In the genomic region with DNA sequence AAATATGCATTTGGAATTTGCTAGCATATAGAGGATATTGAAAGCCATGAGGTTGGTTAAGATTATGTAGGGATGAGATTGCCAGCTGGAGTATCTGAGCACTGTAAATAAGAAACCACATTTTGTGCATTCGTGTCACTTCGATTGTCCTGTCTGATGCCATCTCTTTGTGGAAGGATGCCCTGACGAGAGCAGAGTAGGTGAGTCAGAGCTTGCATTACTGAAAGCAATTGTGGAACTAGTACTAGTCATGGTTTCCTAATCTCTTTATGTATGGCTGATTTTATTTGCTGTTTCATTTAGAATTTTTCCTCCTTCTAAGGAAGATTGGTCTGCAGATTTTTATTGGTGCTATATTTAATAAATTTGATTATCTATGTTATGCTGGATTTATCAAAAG, we compare ENCODE assay signal across 19 cellular contexts. TPM values are rescaled to one million over a fixed set of nuclear protein-coding genes. Genes with fewer than 3 reads are reported as not detected.
DNase-seq lines count a peak whose midpoint lies in the region; ATAC-seq and TF ChIP-seq lines count a peak whose summit lies in the region.
"Had no signal": no experiment of that assay in that cellular context is flagged by ENCODE, and none has a peak within 500 bp of the region (broad histone marks: within the 10 kb centered on the region; RNA-seq: fewer than 3 reads in every experiment).

No MANE protein-coding gene starts in this region.

- H3K4me3 ChIP-seq in mammary epithelial cell (replicated peaks in 1 of 3; ENCODE audit: insufficient read depth in 1 of 3, low read depth in 2 of 3, low read length in 3 of 3) = no peak overlapping the region
- no peak overlapping the region for H3K4me3 ChIP-seq in breast epithelium
- H3K4me3 ChIP-seq in PC-3 (ENCODE audit: low read length) = no peak overlapping the region
- no peak overlapping the region for H3K4me3 ChIP-seq in epithelial cell of esophagus (ENCODE audit: low read length)
- H3K4me3 ChIP-seq: HAP-1, K562 had no signal

- CTCF ChIA-PET in mammary epithelial cell (lab: Charles Lee; ENCODE audit: low non-redundant PET) = no interaction called here
- CTCF ChIA-PET in PC-3 (lab: Charles Lee) = no interaction called here

- intact Hi-C loops in mammary epithelial cell (cut with micrococcal nuclease) (no loop called here), breast epithelium (cut with DNase I; ENCODE audit: low total_unique reads) (no loop called here), PC-3 (cut with micrococcal nuclease) (no loop called here)

- no peak overlapping the region for H3K27ac ChIP-seq in mammary epithelial cell (ENCODE audit: insufficient read depth, low read depth, low read length)
- H3K27ac ChIP-seq in breast epithelium = no peak overlapping the region
- peak overlapping the region; percentile 32 for H3K27ac ChIP-seq in PC-3 (ENCODE audit: low read length)

- TF ChIP-seq POLR2A in breast epithelium (IDR thresholded peaks at IDR 0.05) = no peak

- H3K4me1 ChIP-seq in mammary epithelial cell (ENCODE audit: insufficient read depth, low read length) (no peaks in the 10 kb centered on the region), breast epithelium (no peaks in the 10 kb centered on the region), PC-3 (ENCODE audit: insufficient read depth, low read length) (peaks cover 29% of the 10 kb centered on the region)
- H3K4me1 ChIP-seq: HAP-1 had no signal

- DNase-seq in mammary epithelial cell = peak; percentile 4
- DNase-seq in breast epithelium (ENCODE audit: low spot score in 2 of 2) = no peak
- peak; percentile 90 for DNase-seq in PC-3
- peak; percentile 54 for DNase-seq in epithelial cell of esophagus (ENCODE audit: low read depth)
- DNase-seq in MV-4-11 (lab: John Stamatoyannopoulos, UW) = no peak
- DNase-seq in NCI-H2227 treated with DMSO at 0.1 percent for 48 hours (lab: John Stamatoyannopoulos, UW) = no peak
- DNase-seq in A172 (ENCODE audit: low spot score) = no peak
- DNase-seq in COR-L47 (lab: John Stamatoyannopoulos, UW) = no peak
- DNase-seq: 8988T; CD4-positive, alpha-beta T cell; NCI-H1105; NCI-H187; NCI-H82; RPMI8226 had no signal

- peak; percentile 77 for ATAC-seq in PC-3
- ATAC-seq: K562 had no signal

- no peaks in the 10 kb centered on the region for H3F3A ChIP-seq in PC-3 (ENCODE audit: low read length, unreplicated experiment)

- H3K4me2 ChIP-seq in mammary epithelial cell (ENCODE audit: insufficient read depth, low read depth, low read length) = no peak overlapping the region
- peak overlapping the region; percentile 7 for H3K4me2 ChIP-seq in PC-3 (ENCODE audit: low read length)

- H4K20me1 ChIP-seq in mammary epithelial cell (ENCODE audit: insufficient read depth, low read length) = no peaks in the 10 kb centered on the region
- no peaks in the 10 kb centered on the region for H4K20me1 ChIP-seq in PC-3 (ENCODE audit: low read length)

- in situ Hi-C loops in mammary epithelial cell (cut with MboI; ENCODE audit: low sequenced_read_pairs in 2 of 2) = no loop called here

- no peaks in the 10 kb centered on the region for H3K9me3 ChIP-seq in mammary epithelial cell (replicated peaks; ENCODE audit: insufficient read depth, low read length)
- H3K9me3 ChIP-seq in breast epithelium = no peaks in the 10 kb centered on the region
- H3K9me3 ChIP-seq in PC-3 (ENCODE audit: low read length) = no peaks in the 10 kb centered on the region
- H3K9me3 ChIP-seq: HAP-1 had no signal

- dilution Hi-C loops in mammary epithelial cell (cut with HindIII; ENCODE audit: low sequenced_read_pairs) = no loop called here

- 54% methylated on average over 3 of the region's 3 CpGs for WGBS in mammary epithelial cell (ENCODE audit: low coverage, missing lambda C conversion rate)

- POLR2A ChIA-PET in PC-3 (lab: Charles Lee; ENCODE audit: unreplicated experiment) = no interaction called here

- BruUV-seq in mammary epithelial cell (replicated peaks; lab: Mats Ljungman, UMichigan) (no TSS peak), PC-3 (replicated peaks; lab: Mats Ljungman, UMichigan) (no TSS peak)

- H3K79me2 ChIP-seq in mammary epithelial cell (ENCODE audit: insufficient read depth, low read length) (no peaks in the 10 kb centered on the region), PC-3 (ENCODE audit: low read length) (no peaks in the 10 kb centered on the region)

- H3K9me2 ChIP-seq in PC-3 (replicated peaks; ENCODE audit: low read length) = no peaks in the 10 kb centered on the region

- H3K27me3 ChIP-seq in mammary epithelial cell (ENCODE audit: insufficient read depth, low read length) (no peaks in the 10 kb centered on the region), breast epithelium (no peaks in the 10 kb centered on the region), PC-3 (ENCODE audit: low read length) (no peaks in the 10 kb centered on the region)

- H3K36me3 ChIP-seq in mammary epithelial cell (ENCODE audit: insufficient read depth, low read length) (no peaks in the 10 kb centered on the region), breast epithelium (no peaks in the 10 kb centered on the region), PC-3 (ENCODE audit: low read depth, low read length) (no peaks in the 10 kb centered on the region)
- H3K36me3 ChIP-seq: HAP-1 had no signal

- no peak for TF ChIP-seq CTCF in mammary epithelial cell (conservative IDR thresholded peaks at IDR 0.05 in 1 of 2, IDR thresholded peaks at IDR 0.05 in 1 of 2; ENCODE audit: extremely low read depth in 1 of 2, insufficient read depth in 1 of 2, low read depth in 1 of 2, low read length in 2 of 2)
- TF ChIP-seq CTCF in breast epithelium (IDR thresholded peaks at IDR 0.05) = no peak
- no peak for TF ChIP-seq CTCF in PC-3 (conservative IDR thresholded peaks at IDR 0.05; ENCODE audit: low read depth, low read length)
- TF ChIP-seq CTCF in epithelial cell of esophagus (IDR thresholded peaks at IDR 0.05; ENCODE audit: insufficient read depth, low read depth, low read length, missing control alignments) = no peak

- H2AFZ ChIP-seq in mammary epithelial cell (ENCODE audit: low read depth, low read length) = no peak overlapping the region
- H2AFZ ChIP-seq in PC-3 (ENCODE audit: low read length) = no peak overlapping the region

- H3K9ac ChIP-seq in mammary epithelial cell (ENCODE audit: insufficient read depth, low read length) (no peak overlapping the region), PC-3 (ENCODE audit: low read length) (no peak overlapping the region)

RNA-seq across cellular contexts. Expression of gene TAS2R1, which starts 14.5 kb away (rescaled TPM):
- total RNA-seq in mammary epithelial cell (not detected), breast epithelium (not detected), PC-3 (2014; rRNA removed) (not detected in 2 replicates)
- not detected for polyA plus RNA-seq in mammary epithelial cell
- not detected for polyA minus RNA-seq in mammary epithelial cell
- not detected in 2 replicates for total RNA-seq in A172 (2014; rRNA removed; shearing (Covaris generic))
- total RNA-seq: CD4-positive, alpha-beta T cell; K562; MCF 10A; NCI-H460; SK-MEL-5 had no signal
- polyA plus RNA-seq: K562 had no signal

Comparison
In these comparisons a context has a peak if more than half of its experiments do, and no peak if none do; other contexts are left out.
1. DNase-seq: peak in mammary epithelial cell (single experiment), PC-3 (single experiment) and epithelial cell of esophagus (single experiment); none in breast epithelium (0 of 2), MV-4-11 (single experiment), NCI-H2227 treated with DMSO at 0.1 percent for 48 hours (single experiment), A172 (single experiment) and COR-L47 (single experiment).